8 cellular contexts compared by ENCODE assay signal in genomic region chr19:35745328-35746086, GRCh38. TPM values are rescaled to one million over a fixed set of nuclear protein-coding genes. Genes with fewer than 3 reads are reported as not detected.
DNase-seq lines count a peak whose midpoint lies in the region; ATAC-seq, FAIRE-seq and TF ChIP-seq lines count a peak whose summit lies in the region.

TSS of gene PSENEN (plus strand) at chr19:35745651. CDS start at chr19:35745931, 280 bp downstream.
TSS of gene U2AF1L4 (minus strand) at chr19:35745418. CDS start at chr19:35745391, 27 bp downstream.

- H3K4me1 ChIP-seq in adipocyte (ENCODE audit: control insufficient read depth, insufficient read depth, low read length) (peaks cover 32% of the 10 kb centered on the region), cardiac muscle cell (ENCODE audit: low read depth) (no peaks in the 10 kb centered on the region), pancreas (peaks cover 6 to 25% (median 7%) of the 10 kb centered on the region in 3 donors), thyroid gland (peaks cover 28 to 42% of the 10 kb centered on the region in 2 donors)

- H3K36me3 Mint-ChIP-seq in T-cell, result peaks cover 13% of the 10 kb centered on the region

- peak within 1 kb of the TSS; percentile 87 to 99 (median 97) for H3K4me3 Mint-ChIP-seq in T-cell

- H3K9me3 ChIP-seq in adipocyte (ENCODE audit: control insufficient read depth, low read length), result no peaks in the 10 kb centered on the region
- H3K9me3 ChIP-seq in cardiac muscle cell (ENCODE audit: low read depth), result no peaks in the 10 kb centered on the region
- no peaks in the 10 kb centered on the region for H3K9me3 ChIP-seq in pancreas
- H3K9me3 ChIP-seq in thyroid gland, result no peaks in the 10 kb centered on the region

- peak within 1 kb of the TSS; percentile 90 for H3K4me3 ChIP-seq in GM12865 (ENCODE audit: low read depth, low read length)
- H3K4me3 ChIP-seq in adipocyte (ENCODE audit: low read length), result peak within 1 kb of the TSS; percentile 100
- H3K4me3 ChIP-seq in cardiac muscle cell, result peak within 1 kb of the TSS; percentile 76
- peak within 1 kb of the TSS; percentile 81 to 99 (median 83) for H3K4me3 ChIP-seq in pancreas
- peak within 1 kb of the TSS; percentile 76 to 92 (median 78) for H3K4me3 ChIP-seq in thyroid gland (replicated peaks in 1 of 3)

- H3K27me3 Mint-ChIP-seq in T-cell, result no peaks in the 10 kb centered on the region

- H3K27ac ChIP-seq in cardiac muscle cell (peak within 1 kb of the TSS; percentile 98), pancreas (peak within 1 kb of the TSS; percentile 100), thyroid gland (peak within 1 kb of the TSS; percentile 100)

- H3K9me3 Mint-ChIP-seq in T-cell, result no peaks in the 10 kb centered on the region

- H3K27ac Mint-ChIP-seq in T-cell, result peak within 1 kb of the TSS; percentile 99 to 100

- CTCF ChIA-PET in T-cell (lab: Charles Lee), result interaction anchor here in 1 of 2 donors (0.5 to 1.5 kb wide), 4 partner anchors 9 to 231 kb away, joined by 3 to 18 read pairs (median 4); no protein-coding TSS in a partner anchor

- WGBS in pancreas, 2 donors, result 0 to 1% methylated on average over 40 of the region's 40 CpGs
- WGBS in thyroid gland, 2 donors, result 0 to 1% methylated on average over 27 to 33 of the region's 40 CpGs

- peak; percentile 100 for DNase-seq in GM12865 (ENCODE audit: low read depth)
- peak; percentile 99 for DNase-seq in NCI-H146 (lab: John Stamatoyannopoulos, UW)
- DNase-seq in T-cell, result peak; percentile 85 to 99 (median 97)
- DNase-seq in adipocyte (ENCODE audit: low read depth), result peak; percentile 100
- DNase-seq in cardiac muscle cell (ENCODE audit: low read depth in 1 of 2, low spot score in 1 of 2), result peak; percentile 100
- DNase-seq in pancreas, result peak; percentile 92 to 99 (median 98)
- peak; percentile 98 for DNase-seq in thyroid gland

- peak within 1 kb of the TSS; percentile 96 for H3K9ac ChIP-seq in adipocyte (ENCODE audit: low read length)

- peak; percentile 95 for FAIRE-seq in pancreas (lab: Jason Lieb, UNC)

- ATAC-seq in HG02840 (IDR thresholded peaks at IDR 0.05; ENCODE audit: low FRiP score, unreplicated experiment), result peak; percentile 47
- ATAC-seq in T-cell (replicated peaks in 1 of 4), result peak; percentile 59 to 66 (median 62)
- peak; percentile 73 to 85 (median 80) for ATAC-seq in pancreas

- POLR2A ChIA-PET in T-cell (lab: Charles Lee), result no interaction called here

- intact Hi-C loops in pancreas (cut with DNase I) (no loop called here), thyroid gland (cut with DNase I) (no loop called here)

- no peaks in the 10 kb centered on the region for H3K27me3 ChIP-seq in adipocyte (replicated peaks; ENCODE audit: control insufficient read depth, insufficient read depth, low read length)
- no peaks in the 10 kb centered on the region for H3K27me3 ChIP-seq in cardiac muscle cell
- no peaks in the 10 kb centered on the region for H3K27me3 ChIP-seq in pancreas
- H3K27me3 ChIP-seq in thyroid gland, result no peaks in the 10 kb centered on the region

- H3K36me3 ChIP-seq in adipocyte (ENCODE audit: control insufficient read depth, insufficient read depth, low read length, severe bottlenecking) (peaks cover 3% of the 10 kb centered on the region), cardiac muscle cell (no peaks in the 10 kb centered on the region), pancreas (no peaks in the 10 kb centered on the region), thyroid gland (peaks cover 0 to 5% of the 10 kb centered on the region in 2 donors)

- TF ChIP-seq POLR2A in thyroid gland (IDR thresholded peaks at IDR 0.05), result peak in 1 of 2 donors; percentile 49

- no peak for TF ChIP-seq CTCF in GM12865 (IDR thresholded peaks at IDR 0.05; ENCODE audit: insufficient read depth, low read depth, low read length, missing control alignments)
- no peak for TF ChIP-seq CTCF in cardiac muscle cell (IDR thresholded peaks at IDR 0.05; ENCODE audit: low read depth, low read length)
- no peak for TF ChIP-seq CTCF in pancreas (IDR thresholded peaks at IDR 0.05)
- peak in 1 of 6 experiments; percentile 14 for TF ChIP-seq CTCF in thyroid gland (IDR thresholded peaks at IDR 0.05)

- peaks cover 54 to 72% (median 62%) of the 10 kb centered on the region in 3 donors for H3K4me1 Mint-ChIP-seq in T-cell

RNA-seq across cellular contexts. Expression of gene PSENEN, which starts in this region (rescaled TPM):
- total RNA-seq in T-cell, result 10 to 100 TPM; 21.2 to 33.5 (median 24.5) TPM
- total RNA-seq in cardiac muscle cell, result 43.7 and 65.4 TPM in 2 replicates
- 158 and 173 TPM in 2 replicates for polyA plus RNA-seq in cardiac muscle cell
- 10 to 100 TPM; 26.7 to 38.2 (median 35.1) TPM for total RNA-seq in pancreas
- polyA plus RNA-seq in pancreas, result 10 to 100 TPM; 53.5 to 64.6 TPM
- 10 to 100 TPM; 34.0 to 73.8 (median 40.5) TPM for total RNA-seq in thyroid gland

RNA-seq across cellular contexts. Expression of gene U2AF1L4, which starts in this region (rescaled TPM):
- total RNA-seq in T-cell (10 to 100 TPM; 40.2 to 74.1 (median 49.3) TPM), cardiac muscle cell (30.3 and 40.2 TPM in 2 replicates), pancreas (10 to 100 TPM in 5 of 6 donors, 1 to 10 TPM in 1; 9.7 to 14.3 (median 11.7) TPM), thyroid gland (10 to 100 TPM; 29.7 to 51.7 (median 36.8) TPM)
- polyA plus RNA-seq in cardiac muscle cell (45.5 and 61.7 TPM in 2 replicates), pancreas (100 to 1,000 TPM in 1 of 2 donors, 10 to 100 TPM in 1; 62.7 to 124 TPM)

Comparison
In these comparisons a context has a peak if more than half of its experiments do, and no peak if none do; other contexts are left out.
1. Peak in every context shown above with its lines: DNase-seq, ATAC-seq, H3K4me3 ChIP-seq and H3K27ac ChIP-seq.